ENCODE assay signal across 26 cellular contexts in the genomic region with DNA sequence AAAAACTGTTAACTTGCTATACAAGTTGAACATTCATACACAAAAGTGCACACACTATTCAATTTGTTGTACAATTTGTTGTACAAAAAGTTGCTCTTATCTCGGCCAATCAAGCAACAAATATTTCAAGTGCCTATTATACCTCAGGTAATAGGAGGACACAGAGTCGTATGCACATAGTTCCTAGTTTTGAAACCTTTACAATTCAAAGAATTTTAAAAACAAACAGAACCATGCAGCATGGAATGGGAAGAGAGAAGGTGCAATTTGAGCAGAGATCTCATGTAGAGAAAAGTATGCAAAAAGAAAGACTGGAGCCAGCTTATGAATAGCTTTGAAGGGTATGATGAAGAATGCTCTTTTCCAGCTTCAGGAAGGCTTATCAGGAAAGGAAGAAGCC.
"Had no signal": no experiment of that assay in that cellular context is flagged by ENCODE, and none has a peak within 500 bp of the region (broad histone marks: within the 10 kb centered on the region; RNA-seq: fewer than 3 reads in every experiment).

No MANE protein-coding gene starts in this region.

- H3K9me3 Mint-ChIP-seq: activated B cell treated with CpG ODN at 0.5 μM for 24 hours; activated CD4-positive, alpha-beta T cell treated with anti-CD3 and anti-CD28 coated beads, Interleukin-2, amount 10 ng/mL, durations not matched to agents 24 days and 14 days; activated naive CD8-positive, alpha-beta T cell treated with anti-CD3 and anti-CD28 coated beads for 36 hours; activated T-cell treated with anti-CD3 and anti-CD28 coated beads, Interleukin-2, amount 50 U/mL, for 4 hours; T-helper 1 cell treated with Interleukin-12 subunit alpha and Interleukin-12 subunit beta and Interleukin-4 antibody, amounts not matched to agents 30 μg/mL and 1 μg/mL, for 36 hours had no signal

- H3K36me3 Mint-ChIP-seq: activated naive CD8-positive, alpha-beta T cell treated with anti-CD3 and anti-CD28 coated beads for 36 hours had no signal

- H3K4me3 Mint-ChIP-seq: activated B cell treated with CpG ODN at 0.5 μM for 24 hours; activated CD4-positive, alpha-beta T cell treated with anti-CD3 and anti-CD28 coated beads, Interleukin-2, amount 10 ng/mL, durations not matched to agents 24 days and 14 days; activated CD8-positive, alpha-beta memory T cell treated with anti-CD3 and anti-CD28 coated beads, Interleukin-2, amount 10 ng/mL, durations not matched to agents 7 days and 5 days; activated naive CD8-positive, alpha-beta T cell treated with anti-CD3 and anti-CD28 coated beads for 36 hours; activated T-cell treated with anti-CD3 and anti-CD28 coated beads, Interleukin-2, amount 50 U/mL, for 4 hours; T-helper 1 cell treated with Interleukin-12 subunit alpha and Interleukin-12 subunit beta and Interleukin-4 antibody, amounts not matched to agents 30 μg/mL and 1 μg/mL, for 36 hours had no signal

- H3K27ac Mint-ChIP-seq: activated B cell treated with CpG ODN at 0.5 μM for 24 hours; activated CD4-positive, alpha-beta T cell treated with anti-CD3 and anti-CD28 coated beads, Interleukin-2, amount 10 ng/mL, durations not matched to agents 24 days and 14 days; activated CD8-positive, alpha-beta memory T cell treated with anti-CD3 and anti-CD28 coated beads, Interleukin-2, amount 10 ng/mL, durations not matched to agents 7 days and 5 days; activated naive CD8-positive, alpha-beta T cell treated with anti-CD3 and anti-CD28 coated beads for 36 hours; T-helper 1 cell treated with Interleukin-12 subunit alpha and Interleukin-12 subunit beta and Interleukin-4 antibody, amounts not matched to agents 30 μg/mL and 1 μg/mL, for 36 hours had no signal

- DNase-seq: activated B cell treated with CpG ODN at 0.5 μM for 24 hours; activated CD4-positive, alpha-beta T cell treated with anti-CD3 and anti-CD28 coated beads for 1 hour; activated CD4-positive, alpha-beta T cell treated with anti-CD3 and anti-CD28 coated beads, Interleukin-2, amount 10 ng/mL, durations not matched to agents 24 days and 14 days; activated CD4-positive, alpha-beta T cell treated with anti-CD3 and anti-CD28 coated beads, Interleukin-2, amount 50 U/mL, for 48 hours; activated CD8-positive, alpha-beta memory T cell treated with anti-CD3 and anti-CD28 coated beads, Interleukin-2, amount 10 ng/mL, durations not matched to agents 7 days and 5 days; activated effector memory CD4-positive, alpha-beta T cell treated with anti-CD3 and anti-CD28 coated beads, Interleukin-2, amount 50 U/mL, for 16 hours; activated naive CD4-positive, alpha-beta T cell treated with Interleukin-2 at 50 U/mL for 16 hours; activated naive CD8-positive, alpha-beta T cell treated with anti-CD3 and anti-CD28 coated beads for 36 hours; activated T-cell treated with anti-CD3 and anti-CD28 coated beads, Interleukin-2, amount 50 U/mL, for 4 hours; adrenal gland; anterior cingulate cortex; Karpas-422; MM.1S; NCI-H1105; NCI-H1436; NCI-H187; NCI-H2081; NCI-H446; NCI-H524; Peyer's patch; Right ventricle myocardium superior; T-helper 9 cell had no signal

- ATAC-seq: activated CD8-positive, alpha-beta memory T cell treated with anti-CD3 and anti-CD28 coated beads, Interleukin-2, amount 10 ng/mL, durations not matched to agents 7 days and 5 days; activated T-cell treated with anti-CD3 and anti-CD28 coated beads, Interleukin-2, amount 50 U/mL, for 4 hours; K562 had no signal

- H3K27me3 Mint-ChIP-seq: activated B cell treated with CpG ODN at 0.5 μM for 24 hours; activated CD4-positive, alpha-beta T cell treated with anti-CD3 and anti-CD28 coated beads, Interleukin-2, amount 10 ng/mL, durations not matched to agents 24 days and 14 days; activated CD8-positive, alpha-beta memory T cell treated with anti-CD3 and anti-CD28 coated beads, Interleukin-2, amount 10 ng/mL, durations not matched to agents 7 days and 5 days; activated naive CD8-positive, alpha-beta T cell treated with anti-CD3 and anti-CD28 coated beads for 36 hours had no signal

- H3K9me3 ChIP-seq: adrenal gland, breast epithelium, Peyer's patch had no signal

- H3K4me1 ChIP-seq: adrenal gland, breast epithelium, Peyer's patch had no signal

- H3K36me3 ChIP-seq: breast epithelium had no signal

- H3K4me3 ChIP-seq: adrenal gland, breast epithelium, K562, Peyer's patch had no signal

- H3K27me3 ChIP-seq: adrenal gland, breast epithelium, Peyer's patch had no signal

- H3K27ac ChIP-seq: adrenal gland, breast epithelium, Peyer's patch, RWPE1 had no signal
